In genomic region chr1:114467491-114467890, GRCh38 we compare ENCODE assay signal across 1 cellular context.
TF ChIP-seq lines count a peak whose summit lies in the region.

No MANE protein-coding gene starts in this region.

TF ChIP-seq in HepG2, 621 proteins besides CTCF, POLR2A, EP300 and RAD21 (continued from another document and continues in another):
- TF ChIP-seq ZNF570 (CRISPR knock-in tag; IDR thresholded peaks at IDR 0.05; ENCODE audit: borderline replicate concordance), result no peak
- peak; percentile 45; the same call in 1 of the 2 replicates for TF ChIP-seq ZNF281 (CRISPR knock-in tag; IDR thresholded peaks at IDR 0.05; ENCODE audit: borderline replicate concordance)
- TF ChIP-seq HDAC6 (IDR thresholded peaks at IDR 0.05; ENCODE audit: low read depth, low read length), result no peak
- no peak; the same call in 1 of the 2 replicates for TF ChIP-seq GFI1 (CRISPR knock-in tag; IDR thresholded peaks at IDR 0.05; ENCODE audit: borderline replicate concordance)
- TF ChIP-seq ARID2 (CRISPR knock-in tag; IDR thresholded peaks at IDR 0.05; ENCODE audit: borderline replicate concordance), result peak; percentile 39; the same call in 1 of the 2 replicates
- TF ChIP-seq REST (IDR thresholded peaks at IDR 0.05; ENCODE audit: borderline replicate concordance in 1 of 2, low read depth in 1 of 2, low read length in 2 of 2), result 0 out of 4 replicates have a peak, but pooled peaks of 1 of the 2 experiments have one; percentile 60
- peak; percentile 98 for TF ChIP-seq NCOA2 (CRISPR knock-in tag; IDR thresholded peaks at IDR 0.05)
- TF ChIP-seq ZNF777 (CRISPR knock-in tag; IDR thresholded peaks at IDR 0.05), result no peak
- no peak for TF ChIP-seq ZNF496 (CRISPR knock-in tag; IDR thresholded peaks at IDR 0.05; ENCODE audit: insufficient replicate concordance)
- no peak for TF ChIP-seq KDM2A (CRISPR knock-in tag; IDR thresholded peaks at IDR 0.05; ENCODE audit: borderline replicate concordance, low read depth)
- TF ChIP-seq ZHX1 (CRISPR knock-in tag; IDR thresholded peaks at IDR 0.05; ENCODE audit: low read depth), result no peak
- TF ChIP-seq GATA4 (IDR thresholded peaks at IDR 0.05; ENCODE audit: borderline replicate concordance, low read depth), result peak; percentile 84; the same call in 1 of the 2 replicates
- peak; percentile 48; the same call in 1 of the 2 replicates for TF ChIP-seq ZBTB44 (CRISPR knock-in tag; IDR thresholded peaks at IDR 0.05)
- TF ChIP-seq PATZ1 (CRISPR knock-in tag; IDR thresholded peaks at IDR 0.05), result peak; percentile 58; the same call in 1 of the 2 replicates
- TF ChIP-seq MEF2D (CRISPR knock-in tag; IDR thresholded peaks at IDR 0.05), result peak; percentile 82; the same call in 1 of the 2 replicates
- TF ChIP-seq SIX4 (CRISPR knock-in tag; IDR thresholded peaks at IDR 0.05), result peak; percentile 90
- peak; percentile 23; the same call in 1 of the 2 replicates for TF ChIP-seq YEATS4 (CRISPR knock-in tag; IDR thresholded peaks at IDR 0.05; ENCODE audit: borderline replicate concordance)
- no peak for TF ChIP-seq ZBTB49 (CRISPR knock-in tag; IDR thresholded peaks at IDR 0.05; ENCODE audit: borderline replicate concordance)
- peak; percentile 85; the same call in 1 of the 2 replicates for TF ChIP-seq ZBTB20 (CRISPR knock-in tag; IDR thresholded peaks at IDR 0.05; ENCODE audit: borderline replicate concordance, low read depth)
- peak; percentile 91 for TF ChIP-seq TEAD3 (CRISPR knock-in tag; optimal IDR thresholded peaks at IDR 0.05; ENCODE audit: borderline replicate concordance)
- TF ChIP-seq TBL1XR1 (IDR thresholded peaks at IDR 0.05; ENCODE audit: borderline replicate concordance, low read length, partially characterized antibody), result peak; percentile 58
- TF ChIP-seq ZSCAN9 (CRISPR knock-in tag; IDR thresholded peaks at IDR 0.05; ENCODE audit: borderline replicate concordance), result peak; percentile 90
- TF ChIP-seq MAFK (conservative IDR thresholded peaks at IDR 0.05 in 1 of 2, IDR thresholded peaks at IDR 0.05 in 1 of 2; ENCODE audit: low read length in 2 of 2), result no peak
- TF ChIP-seq MBD4 (IDR thresholded peaks at IDR 0.05; ENCODE audit: borderline replicate concordance, low read length), result peak; percentile 96
- no peak for TF ChIP-seq ZKSCAN5 (CRISPR knock-in tag; IDR thresholded peaks at IDR 0.05)
- TF ChIP-seq FOXJ3 (CRISPR knock-in tag; IDR thresholded peaks at IDR 0.05; ENCODE audit: borderline replicate concordance), result peak; percentile 99
- peak; percentile 89 for TF ChIP-seq NR2F6 (IDR thresholded peaks at IDR 0.05)
- peak; percentile 82 for TF ChIP-seq NR2F6 (CRISPR knock-in tag; IDR thresholded peaks at IDR 0.05)
- TF ChIP-seq NCOA1 (CRISPR knock-in tag; IDR thresholded peaks at IDR 0.05), result 0 out of 2 replicates have a peak, but pooled peaks have one; percentile 60
- TF ChIP-seq THRA (CRISPR knock-in tag; IDR thresholded peaks at IDR 0.05; ENCODE audit: borderline replicate concordance), result peak; percentile 94
- peak; percentile 77 for TF ChIP-seq PITX1 (CRISPR knock-in tag; IDR thresholded peaks at IDR 0.05)
- peak; percentile 98 for TF ChIP-seq ZNF609 (CRISPR knock-in tag; IDR thresholded peaks at IDR 0.05; ENCODE audit: borderline replicate concordance)
- TF ChIP-seq HNRNPK (IDR thresholded peaks at IDR 0.05; ENCODE audit: low read depth, low read length, poor library complexity, severe bottlenecking), result peak; percentile 20
